ENCODE assay signal across 6 cellular contexts in the genomic region with DNA sequence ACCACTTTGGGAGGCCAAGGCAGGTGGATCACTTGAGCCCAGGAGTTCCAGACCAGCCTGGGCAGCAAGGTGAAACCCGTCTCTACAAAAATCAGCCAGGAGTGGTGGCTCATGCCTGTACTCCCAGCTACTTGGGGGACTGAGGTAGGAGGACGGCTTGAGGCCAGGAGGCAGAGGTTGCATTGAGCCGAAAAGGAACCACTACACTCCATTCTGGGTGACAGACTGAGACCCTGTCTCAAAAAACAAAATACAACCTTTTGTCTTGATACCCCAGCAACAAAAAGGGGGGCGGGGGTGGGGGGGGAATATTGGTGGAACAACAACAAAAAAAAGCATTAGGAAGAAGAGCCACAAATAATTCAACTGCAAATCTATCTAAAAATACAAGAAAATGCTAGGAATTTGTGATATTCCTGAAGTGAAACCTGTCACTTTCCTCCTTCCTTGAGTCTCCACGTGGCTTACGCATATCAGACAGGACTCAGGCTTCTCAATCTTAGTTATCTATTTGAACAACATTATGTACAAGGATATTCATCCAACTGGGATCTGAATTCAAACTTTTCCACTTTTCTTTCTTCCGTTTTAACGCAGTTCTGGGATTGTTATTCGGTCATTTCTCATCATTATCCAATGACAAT. TPM values are rescaled to one million over a fixed set of nuclear protein-coding genes. Genes with fewer than 3 reads are reported as not detected.
A peak's percentile ranks its signal among the peaks of the same experiment; 100 is the strongest.
DNase-seq lines count a peak whose midpoint lies in the region; ATAC-seq, FAIRE-seq and TF ChIP-seq lines count a peak whose summit lies in the region.

No MANE protein-coding gene starts in this region.

- no peaks in the 10 kb centered on the region for H3K9me3 Mint-ChIP-seq in GM23338
- no peaks in the 10 kb centered on the region for H3K9me3 Mint-ChIP-seq in activated naive CD4-positive, alpha-beta T cell treated with anti-CD3 and anti-CD28 coated beads, Interleukin-2, amount 50 U/mL, for 24 hours

- no peak for ATAC-seq in GM23338

- peaks cover 6% of the 10 kb centered on the region for H3K27me3 Mint-ChIP-seq in GM23338 (ENCODE audit: insufficient read depth, low read depth, poor library complexity)
- no peaks in the 10 kb centered on the region for H3K27me3 Mint-ChIP-seq in activated naive CD4-positive, alpha-beta T cell treated with anti-CD3 and anti-CD28 coated beads, Interleukin-2, amount 50 U/mL, for 24 hours

- H3K27ac ChIP-seq in GM23338 (ENCODE audit: low read depth) (peak overlapping the region; percentile 93), muscle layer of colon (ENCODE audit: low read depth, low read length) (peak overlapping the region; percentile 79)

- TF ChIP-seq POLR2A in H54 (IDR thresholded peaks at IDR 0.05; ENCODE audit: low read depth, low read length): no peak

- DNase-seq in GM23338 (ENCODE audit: low spot score): no peak
- DNase-seq in H54 (ENCODE audit: insufficient read length, low spot score): no peak
- no peak for DNase-seq in NCI-H1436 treated with DMSO at 0.1 percent for 48 hours (lab: John Stamatoyannopoulos, UW)
- no peak for DNase-seq in NCI-H526 (lab: John Stamatoyannopoulos, UW)

- H3K4me1 ChIP-seq in GM23338 (ENCODE audit: insufficient read depth) (peaks cover 15% of the 10 kb centered on the region; the same call in 1 of the 2 replicates), muscle layer of colon (ENCODE audit: insufficient read depth, low read length) (peaks cover 15% of the 10 kb centered on the region)

- no peak for FAIRE-seq in H54 (lab: Jason Lieb, UNC)

- H3K4me3 ChIP-seq in GM23338 (peak overlapping the region; percentile 64), muscle layer of colon (ENCODE audit: low read depth in 1 of 2, low read length in 2 of 2) (peak overlapping the region; percentile 44 to 52)

- H3K9ac ChIP-seq in muscle layer of colon (ENCODE audit: low read length): peak overlapping the region; percentile 62

- no peaks in the 10 kb centered on the region for H4K20me1 ChIP-seq in GM23338 (replicated peaks; ENCODE audit: insufficient read depth)

- H3K36me3 ChIP-seq in GM23338 (ENCODE audit: insufficient read depth) (no peaks in the 10 kb centered on the region), muscle layer of colon (ENCODE audit: insufficient read depth, low read length) (no peaks in the 10 kb centered on the region)

- peaks cover 34% of the 10 kb centered on the region for H3K79me2 ChIP-seq in GM23338 (replicated peaks; ENCODE audit: insufficient read depth)

- H3K27ac Mint-ChIP-seq in GM23338: peak overlapping the region; percentile 97
- H3K27ac Mint-ChIP-seq in activated naive CD4-positive, alpha-beta T cell treated with anti-CD3 and anti-CD28 coated beads, Interleukin-2, amount 50 U/mL, for 24 hours: peak overlapping the region; percentile 100

- H3K27me3 ChIP-seq in GM23338 (ENCODE audit: insufficient read depth): no peaks in the 10 kb centered on the region
- H3K27me3 ChIP-seq in muscle layer of colon (ENCODE audit: control insufficient read depth in 1 of 2, insufficient read depth in 2 of 2, low read length in 2 of 2): no peaks in the 10 kb centered on the region

- no peaks in the 10 kb centered on the region for H3K9me3 ChIP-seq in muscle layer of colon (ENCODE audit: low read length)

- H3K4me2 ChIP-seq in GM23338: peak overlapping the region; percentile 91

- H3K9me2 ChIP-seq in GM23338 (ENCODE audit: insufficient read depth): no peaks in the 10 kb centered on the region

- H3K4me3 Mint-ChIP-seq in GM23338: peak overlapping the region; percentile 93
- H3K4me3 Mint-ChIP-seq in activated naive CD4-positive, alpha-beta T cell treated with anti-CD3 and anti-CD28 coated beads, Interleukin-2, amount 50 U/mL, for 24 hours: peak overlapping the region; percentile 97

- peaks cover 14% of the 10 kb centered on the region for H3F3A ChIP-seq in GM23338 (replicated peaks; ENCODE audit: low read depth)

- H3K4me1 Mint-ChIP-seq in GM23338: peaks cover 25% of the 10 kb centered on the region
- peaks cover 42% of the 10 kb centered on the region for H3K4me1 Mint-ChIP-seq in activated naive CD4-positive, alpha-beta T cell treated with anti-CD3 and anti-CD28 coated beads, Interleukin-2, amount 50 U/mL, for 24 hours

- no peaks in the 10 kb centered on the region; the same call in 1 of the 3 replicates for H3K36me3 Mint-ChIP-seq in GM23338 (ENCODE audit: low read depth)
- H3K36me3 Mint-ChIP-seq in activated naive CD4-positive, alpha-beta T cell treated with anti-CD3 and anti-CD28 coated beads, Interleukin-2, amount 50 U/mL, for 24 hours: no peaks in the 10 kb centered on the region

- TF ChIP-seq CTCF in GM23338 (conservative IDR thresholded peaks at IDR 0.05; ENCODE audit: low read depth in 2 of 2): no peak

- H2AFZ ChIP-seq in GM23338: peak overlapping the region; percentile 76; the same call in 1 of the 2 replicates

TF ChIP-seq in GM23338, 12 proteins besides CTCF, POLR2A, EP300 and RAD21 (continues in another document):
- TF ChIP-seq, protein P1, sequence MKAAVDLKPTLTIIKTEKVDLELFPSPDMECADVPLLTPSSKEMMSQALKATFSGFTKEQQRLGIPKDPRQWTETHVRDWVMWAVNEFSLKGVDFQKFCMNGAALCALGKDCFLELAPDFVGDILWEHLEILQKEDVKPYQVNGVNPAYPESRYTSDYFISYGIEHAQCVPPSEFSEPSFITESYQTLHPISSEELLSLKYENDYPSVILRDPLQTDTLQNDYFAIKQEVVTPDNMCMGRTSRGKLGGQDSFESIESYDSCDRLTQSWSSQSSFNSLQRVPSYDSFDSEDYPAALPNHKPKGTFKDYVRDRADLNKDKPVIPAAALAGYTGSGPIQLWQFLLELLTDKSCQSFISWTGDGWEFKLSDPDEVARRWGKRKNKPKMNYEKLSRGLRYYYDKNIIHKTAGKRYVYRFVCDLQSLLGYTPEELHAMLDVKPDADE (IDR thresholded peaks at IDR 0.05): no peak
- TF ChIP-seq POLR2AphosphoS5 (IDR thresholded peaks at IDR 0.05; ENCODE audit: low read depth): no peak
- TF ChIP-seq EZH2 (IDR thresholded peaks at IDR 0.05; ENCODE audit: low read depth, unreplicated experiment): no peak
- no peak for TF ChIP-seq CREB1 (CRISPR knock-in tag; IDR thresholded peaks at IDR 0.05; ENCODE audit: low read depth)
- TF ChIP-seq, protein P2, sequence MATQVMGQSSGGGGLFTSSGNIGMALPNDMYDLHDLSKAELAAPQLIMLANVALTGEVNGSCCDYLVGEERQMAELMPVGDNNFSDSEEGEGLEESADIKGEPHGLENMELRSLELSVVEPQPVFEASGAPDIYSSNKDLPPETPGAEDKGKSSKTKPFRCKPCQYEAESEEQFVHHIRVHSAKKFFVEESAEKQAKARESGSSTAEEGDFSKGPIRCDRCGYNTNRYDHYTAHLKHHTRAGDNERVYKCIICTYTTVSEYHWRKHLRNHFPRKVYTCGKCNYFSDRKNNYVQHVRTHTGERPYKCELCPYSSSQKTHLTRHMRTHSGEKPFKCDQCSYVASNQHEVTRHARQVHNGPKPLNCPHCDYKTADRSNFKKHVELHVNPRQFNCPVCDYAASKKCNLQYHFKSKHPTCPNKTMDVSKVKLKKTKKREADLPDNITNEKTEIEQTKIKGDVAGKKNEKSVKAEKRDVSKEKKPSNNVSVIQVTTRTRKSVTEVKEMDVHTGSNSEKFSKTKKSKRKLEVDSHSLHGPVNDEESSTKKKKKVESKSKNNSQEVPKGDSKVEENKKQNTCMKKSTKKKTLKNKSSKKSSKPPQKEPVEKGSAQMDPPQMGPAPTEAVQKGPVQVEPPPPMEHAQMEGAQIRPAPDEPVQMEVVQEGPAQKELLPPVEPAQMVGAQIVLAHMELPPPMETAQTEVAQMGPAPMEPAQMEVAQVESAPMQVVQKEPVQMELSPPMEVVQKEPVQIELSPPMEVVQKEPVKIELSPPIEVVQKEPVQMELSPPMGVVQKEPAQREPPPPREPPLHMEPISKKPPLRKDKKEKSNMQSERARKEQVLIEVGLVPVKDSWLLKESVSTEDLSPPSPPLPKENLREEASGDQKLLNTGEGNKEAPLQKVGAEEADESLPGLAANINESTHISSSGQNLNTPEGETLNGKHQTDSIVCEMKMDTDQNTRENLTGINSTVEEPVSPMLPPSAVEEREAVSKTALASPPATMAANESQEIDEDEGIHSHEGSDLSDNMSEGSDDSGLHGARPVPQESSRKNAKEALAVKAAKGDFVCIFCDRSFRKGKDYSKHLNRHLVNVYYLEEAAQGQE (IDR thresholded peaks at IDR 0.05; ENCODE audit: unreplicated experiment): no peak
- no peak for TF ChIP-seq NANOG (IDR thresholded peaks at IDR 0.05; ENCODE audit: borderline replicate concordance)
- TF ChIP-seq STAT1 (IDR thresholded peaks at IDR 0.05; ENCODE audit: unreplicated experiment): no peak
- no peak for TF ChIP-seq JUNB (IDR thresholded peaks at IDR 0.05; ENCODE audit: unreplicated experiment)

RNA-seq across cellular contexts. Expression of a gene that starts 1.2 kb away (rescaled TPM):
- 17.7 and 19.6 TPM in 2 replicates for total RNA-seq in GM23338 (2014; rRNA removed; shearing (Covaris generic))
- 9.6 and 10.2 TPM in 2 replicates for polyA plus RNA-seq in GM23338 (2016; fragmentation: Nextera tagmentation; extraction: Ambion mirVana)

RNA-seq across cellular contexts. Expression of a gene that starts 5.0 kb away (rescaled TPM):
- not detected in 2 replicates for total RNA-seq in GM23338 (2014; rRNA removed; shearing (Covaris generic))
- polyA plus RNA-seq in GM23338 (2016; fragmentation: Nextera tagmentation; extraction: Ambion mirVana): 0.53 TPM in 1 of 2 replicates, not detected in the other

RNA-seq across cellular contexts. Expression of a gene that starts 25.5 kb away (rescaled TPM):
- 19.4 and 29.0 TPM in 2 replicates for total RNA-seq in GM23338 (2014; rRNA removed; shearing (Covaris generic))
- polyA plus RNA-seq in GM23338 (2016; fragmentation: Nextera tagmentation; extraction: Ambion mirVana): 5.6 and 7.4 TPM in 2 replicates

RNA-seq across cellular contexts. Expression of a gene that starts 30.0 kb away (rescaled TPM):
- 16.1 and 18.1 TPM in 2 replicates for total RNA-seq in GM23338 (2014; rRNA removed; shearing (Covaris generic))
- polyA plus RNA-seq in GM23338 (2016; fragmentation: Nextera tagmentation; extraction: Ambion mirVana): 4.8 and 5.6 TPM in 2 replicates

RNA-seq across cellular contexts. Expression of a gene that starts 50.1 kb away (rescaled TPM):
- 4.6 and 7.1 TPM in 2 replicates for total RNA-seq in GM23338 (2014; rRNA removed; shearing (Covaris generic))
- polyA plus RNA-seq in GM23338 (2016; fragmentation: Nextera tagmentation; extraction: Ambion mirVana): 4.5 and 4.9 TPM in 2 replicates
